In the genomic region with DNA sequence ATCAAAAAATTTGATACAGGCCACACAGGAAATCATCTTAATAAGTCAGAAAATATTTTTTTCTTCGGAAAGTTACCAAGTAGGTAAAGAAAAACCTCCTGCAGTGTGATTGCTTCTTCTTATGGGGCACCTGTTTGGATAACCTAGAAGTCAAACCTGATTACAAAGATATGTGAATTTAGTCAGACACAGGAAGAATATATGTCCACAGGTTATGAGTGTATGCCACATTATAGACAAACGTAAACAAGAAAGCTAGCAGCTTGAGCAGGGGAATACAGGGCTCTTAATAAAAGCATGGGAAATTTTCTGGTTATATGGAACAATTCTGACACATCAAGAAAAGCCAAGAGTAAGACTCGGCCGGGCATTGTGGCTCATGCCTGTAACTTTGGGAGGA, we compare ENCODE assay signal across 2 cellular contexts.
TF ChIP-seq lines count a peak whose summit lies in the region.

No MANE protein-coding gene starts in this region.

TF ChIP-seq in HCT116, 20 proteins besides CTCF, POLR2A, EP300 and RAD21:
- TF ChIP-seq FOSL1 (IDR thresholded peaks at IDR 0.05; ENCODE audit: low read depth) (no peak), CBX3 (IDR thresholded peaks at IDR 0.05; ENCODE audit: low read depth) (no peak), ELF1 (IDR thresholded peaks at IDR 0.05; ENCODE audit: borderline replicate concordance, low read depth) (no peak), YY1 (IDR thresholded peaks at IDR 0.05; ENCODE audit: extremely low read depth, insufficient replicate concordance, low read depth, low read length) (no peak), SIN3A (IDR thresholded peaks at IDR 0.05; ENCODE audit: low read depth) (no peak), EZH2 (IDR thresholded peaks at IDR 0.05) (no peak), EGR1 (IDR thresholded peaks at IDR 0.05; ENCODE audit: low read depth) (no peak), EZH2phosphoT487 (IDR thresholded peaks at IDR 0.05; ENCODE audit: borderline replicate concordance) (no peak), SP1 (IDR thresholded peaks at IDR 0.05; ENCODE audit: low read depth) (no peak), POLR2AphosphoS5 (IDR thresholded peaks at IDR 0.05; ENCODE audit: low read depth, low read length) (no peak), CEBPB (IDR thresholded peaks at IDR 0.05; ENCODE audit: low read depth) (no peak), ZNF274 (IDR thresholded peaks at IDR 0.05; ENCODE audit: low read depth, low read length) (no peak), ATF3 (IDR thresholded peaks at IDR 0.05) (no peak), SRF (IDR thresholded peaks at IDR 0.05; ENCODE audit: low read depth) (no peak), ZFX (IDR thresholded peaks at IDR 0.05) (no peak), TCF7L2 (IDR thresholded peaks at IDR 0.05; ENCODE audit: borderline replicate concordance, extremely low read depth, insufficient read depth, insufficient read length) (no peak), JUND (IDR thresholded peaks at IDR 0.05) (no peak)
- TF ChIP-seq, protein P1, sequence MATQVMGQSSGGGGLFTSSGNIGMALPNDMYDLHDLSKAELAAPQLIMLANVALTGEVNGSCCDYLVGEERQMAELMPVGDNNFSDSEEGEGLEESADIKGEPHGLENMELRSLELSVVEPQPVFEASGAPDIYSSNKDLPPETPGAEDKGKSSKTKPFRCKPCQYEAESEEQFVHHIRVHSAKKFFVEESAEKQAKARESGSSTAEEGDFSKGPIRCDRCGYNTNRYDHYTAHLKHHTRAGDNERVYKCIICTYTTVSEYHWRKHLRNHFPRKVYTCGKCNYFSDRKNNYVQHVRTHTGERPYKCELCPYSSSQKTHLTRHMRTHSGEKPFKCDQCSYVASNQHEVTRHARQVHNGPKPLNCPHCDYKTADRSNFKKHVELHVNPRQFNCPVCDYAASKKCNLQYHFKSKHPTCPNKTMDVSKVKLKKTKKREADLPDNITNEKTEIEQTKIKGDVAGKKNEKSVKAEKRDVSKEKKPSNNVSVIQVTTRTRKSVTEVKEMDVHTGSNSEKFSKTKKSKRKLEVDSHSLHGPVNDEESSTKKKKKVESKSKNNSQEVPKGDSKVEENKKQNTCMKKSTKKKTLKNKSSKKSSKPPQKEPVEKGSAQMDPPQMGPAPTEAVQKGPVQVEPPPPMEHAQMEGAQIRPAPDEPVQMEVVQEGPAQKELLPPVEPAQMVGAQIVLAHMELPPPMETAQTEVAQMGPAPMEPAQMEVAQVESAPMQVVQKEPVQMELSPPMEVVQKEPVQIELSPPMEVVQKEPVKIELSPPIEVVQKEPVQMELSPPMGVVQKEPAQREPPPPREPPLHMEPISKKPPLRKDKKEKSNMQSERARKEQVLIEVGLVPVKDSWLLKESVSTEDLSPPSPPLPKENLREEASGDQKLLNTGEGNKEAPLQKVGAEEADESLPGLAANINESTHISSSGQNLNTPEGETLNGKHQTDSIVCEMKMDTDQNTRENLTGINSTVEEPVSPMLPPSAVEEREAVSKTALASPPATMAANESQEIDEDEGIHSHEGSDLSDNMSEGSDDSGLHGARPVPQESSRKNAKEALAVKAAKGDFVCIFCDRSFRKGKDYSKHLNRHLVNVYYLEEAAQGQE (IDR thresholded peaks at IDR 0.05; ENCODE audit: low read depth), result no peak
- TF ChIP-seq, protein P2, sequence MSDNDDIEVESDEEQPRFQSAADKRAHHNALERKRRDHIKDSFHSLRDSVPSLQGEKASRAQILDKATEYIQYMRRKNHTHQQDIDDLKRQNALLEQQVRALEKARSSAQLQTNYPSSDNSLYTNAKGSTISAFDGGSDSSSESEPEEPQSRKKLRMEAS (IDR thresholded peaks at IDR 0.05), result no peak
- TF ChIP-seq, protein P3, sequence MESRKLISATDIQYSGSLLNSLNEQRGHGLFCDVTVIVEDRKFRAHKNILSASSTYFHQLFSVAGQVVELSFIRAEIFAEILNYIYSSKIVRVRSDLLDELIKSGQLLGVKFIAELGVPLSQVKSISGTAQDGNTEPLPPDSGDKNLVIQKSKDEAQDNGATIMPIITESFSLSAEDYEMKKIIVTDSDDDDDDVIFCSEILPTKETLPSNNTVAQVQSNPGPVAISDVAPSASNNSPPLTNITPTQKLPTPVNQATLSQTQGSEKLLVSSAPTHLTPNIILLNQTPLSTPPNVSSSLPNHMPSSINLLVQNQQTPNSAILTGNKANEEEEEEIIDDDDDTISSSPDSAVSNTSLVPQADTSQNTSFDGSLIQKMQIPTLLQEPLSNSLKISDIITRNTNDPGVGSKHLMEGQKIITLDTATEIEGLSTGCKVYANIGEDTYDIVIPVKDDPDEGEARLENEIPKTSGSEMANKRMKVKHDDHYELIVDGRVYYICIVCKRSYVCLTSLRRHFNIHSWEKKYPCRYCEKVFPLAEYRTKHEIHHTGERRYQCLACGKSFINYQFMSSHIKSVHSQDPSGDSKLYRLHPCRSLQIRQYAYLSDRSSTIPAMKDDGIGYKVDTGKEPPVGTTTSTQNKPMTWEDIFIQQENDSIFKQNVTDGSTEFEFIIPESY (IDR thresholded peaks at IDR 0.05; ENCODE audit: extremely low read depth, insufficient replicate concordance, low read length), result no peak
TF ChIP-seq in HCT116: peak in this region for 0.

TF ChIP-seq in K562, 482 proteins besides CTCF, POLR2A, EP300 and RAD21:
- peak; percentile 53 for TF ChIP-seq EGR1 (conservative IDR thresholded peaks at IDR 0.05)
- TF ChIP-seq, protein P4, sequence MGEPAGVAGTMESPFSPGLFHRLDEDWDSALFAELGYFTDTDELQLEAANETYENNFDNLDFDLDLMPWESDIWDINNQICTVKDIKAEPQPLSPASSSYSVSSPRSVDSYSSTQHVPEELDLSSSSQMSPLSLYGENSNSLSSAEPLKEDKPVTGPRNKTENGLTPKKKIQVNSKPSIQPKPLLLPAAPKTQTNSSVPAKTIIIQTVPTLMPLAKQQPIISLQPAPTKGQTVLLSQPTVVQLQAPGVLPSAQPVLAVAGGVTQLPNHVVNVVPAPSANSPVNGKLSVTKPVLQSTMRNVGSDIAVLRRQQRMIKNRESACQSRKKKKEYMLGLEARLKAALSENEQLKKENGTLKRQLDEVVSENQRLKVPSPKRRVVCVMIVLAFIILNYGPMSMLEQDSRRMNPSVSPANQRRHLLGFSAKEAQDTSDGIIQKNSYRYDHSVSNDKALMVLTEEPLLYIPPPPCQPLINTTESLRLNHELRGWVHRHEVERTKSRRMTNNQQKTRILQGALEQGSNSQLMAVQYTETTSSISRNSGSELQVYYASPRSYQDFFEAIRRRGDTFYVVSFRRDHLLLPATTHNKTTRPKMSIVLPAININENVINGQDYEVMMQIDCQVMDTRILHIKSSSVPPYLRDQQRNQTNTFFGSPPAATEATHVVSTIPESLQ (CRISPR knock-in tag; IDR thresholded peaks at IDR 0.05), result no peak
- no peak for TF ChIP-seq RB1 (IDR thresholded peaks at IDR 0.05; ENCODE audit: low read depth)
- TF ChIP-seq ETS2 (tag; IDR thresholded peaks at IDR 0.05; ENCODE audit: borderline replicate concordance, poor library complexity, severe bottlenecking), result no peak
- no peak for TF ChIP-seq ZBTB7A (IDR thresholded peaks at IDR 0.05; ENCODE audit: borderline replicate concordance, control insufficient read depth, low read depth, low read length)
- no peak for TF ChIP-seq RAD51 (IDR thresholded peaks at IDR 0.05; ENCODE audit: borderline replicate concordance, low read depth)
